Comparison of ENCODE assay signal across 8 cellular contexts in genomic region chr13:78602561-78603239, GRCh38. TPM values are rescaled to one million over a fixed set of nuclear protein-coding genes. Genes with fewer than 3 reads are reported as not detected.
DNase-seq lines count a peak whose midpoint lies in the region; ATAC-seq and TF ChIP-seq lines count a peak whose summit lies in the region.

No MANE protein-coding gene starts in this region.

- no peaks in the 10 kb centered on the region for H3K36me3 ChIP-seq in lower lobe of right lung

- no peak overlapping the region for H3K27ac ChIP-seq in lower lobe of right lung

- H3K9me3 ChIP-seq in lower lobe of right lung = no peaks in the 10 kb centered on the region

- H3K27me3 ChIP-seq in lower lobe of right lung (ENCODE audit: low read depth) = peaks cover 93% of the 10 kb centered on the region

- no peaks in the 10 kb centered on the region for H3K9me3 Mint-ChIP-seq in activated T-cell treated with anti-CD3 and anti-CD28 coated beads, Interleukin-2, amount 50 U/mL, for 72 hours

- peaks cover 28% of the 10 kb centered on the region for H3K4me1 ChIP-seq in lower lobe of right lung

- peaks cover 90% of the 10 kb centered on the region for H3K27me3 Mint-ChIP-seq in activated T-cell treated with anti-CD3 and anti-CD28 coated beads, Interleukin-2, amount 50 U/mL, for 72 hours (ENCODE audit: low read depth)

- peaks cover 53% of the 10 kb centered on the region for H3K4me1 Mint-ChIP-seq in activated T-cell treated with anti-CD3 and anti-CD28 coated beads, Interleukin-2, amount 50 U/mL, for 72 hours (ENCODE audit: low read depth)

- intact Hi-C loops in lower lobe of right lung (cut with DNase I) = no loop called here

- peak; percentile 81 for DNase-seq in COLO668 (lab: John Stamatoyannopoulos, UW; ENCODE audit: unreplicated experiment)
- peak in 1 of 2 donors; percentile 41 for DNase-seq in activated T-cell treated with anti-CD3 and anti-CD28 coated beads, Interleukin-2, amount 50 U/mL, for 72 hours
- DNase-seq in lower lobe of right lung = no peak
- no peak for DNase-seq in T1000 (lab: John Stamatoyannopoulos, UW)
- DNase-seq in superior temporal gyrus (ENCODE audit: extremely low spot score) = no peak
- no peak for DNase-seq in NCI-H345 treated with DMSO at 0.1 percent for 48 hours (lab: John Stamatoyannopoulos, UW; ENCODE audit: unreplicated experiment)

- ATAC-seq in GM19372 (IDR thresholded peaks at IDR 0.05; ENCODE audit: low read depth, unreplicated experiment) (peak; percentile 15), HG03442 (IDR thresholded peaks at IDR 0.05; ENCODE audit: unreplicated experiment) (peak; percentile 15), lower lobe of right lung (peak in 1 of 2 donors; percentile 13)
- peak; percentile 20 to 30 for ATAC-seq in activated T-cell treated with anti-CD3 and anti-CD28 coated beads, Interleukin-2, amount 50 U/mL, for 72 hours (replicated peaks in 1 of 2)

- peak overlapping the region; percentile 43 for H3K4me3 ChIP-seq in lower lobe of right lung

- H3K4me3 Mint-ChIP-seq in activated T-cell treated with anti-CD3 and anti-CD28 coated beads, Interleukin-2, amount 50 U/mL, for 72 hours = peak overlapping the region; percentile 76 to 79

- peak overlapping the region; percentile 2 for H3K27ac Mint-ChIP-seq in activated T-cell treated with anti-CD3 and anti-CD28 coated beads, Interleukin-2, amount 50 U/mL, for 72 hours

- peaks cover 8 to 11% of the 10 kb centered on the region in 2 donors for H3K36me3 Mint-ChIP-seq in activated T-cell treated with anti-CD3 and anti-CD28 coated beads, Interleukin-2, amount 50 U/mL, for 72 hours (ENCODE audit: insufficient read depth in 2 of 2)

- TF ChIP-seq CTCF in lower lobe of right lung (IDR thresholded peaks at IDR 0.05) = no peak

RNA-seq across cellular contexts. Expression of gene POU4F1, which starts 0.7 kb away (rescaled TPM):
- under 1 TPM; 0.44 to 0.79 TPM for total RNA-seq in activated T-cell treated with anti-CD3 and anti-CD28 coated beads, Interleukin-2, amount 50 U/mL, for 72 hours
- not detected for total RNA-seq in lower lobe of right lung

RNA-seq across cellular contexts. Expression of gene OBI1, which starts 56.3 kb away (rescaled TPM):
- 10 to 100 TPM; 17.8 to 23.0 TPM for total RNA-seq in activated T-cell treated with anti-CD3 and anti-CD28 coated beads, Interleukin-2, amount 50 U/mL, for 72 hours
- 9.4 TPM for total RNA-seq in lower lobe of right lung
